In genomic region chr10:50594012-50594411, GRCh38 we compare ENCODE assay signal across 9 cellular contexts. TPM values are rescaled to one million over a fixed set of nuclear protein-coding genes. Genes with fewer than 3 reads are reported as not detected.
DNase-seq lines count a peak whose midpoint lies in the region; ATAC-seq and TF ChIP-seq lines count a peak whose summit lies in the region.
"Had no signal": no experiment of that assay in that cellular context is flagged by ENCODE, and none has a peak within 500 bp of the region (broad histone marks: within the 10 kb centered on the region; RNA-seq: fewer than 3 reads in every experiment).

No MANE protein-coding gene starts in this region.

- H4K20me1 ChIP-seq in mammary epithelial cell (ENCODE audit: insufficient read depth, low read length): no peaks in the 10 kb centered on the region

- TF ChIP-seq CTCF in mammary epithelial cell (conservative IDR thresholded peaks at IDR 0.05 in 1 of 2, IDR thresholded peaks at IDR 0.05 in 1 of 2; ENCODE audit: extremely low read depth in 1 of 2, insufficient read depth in 1 of 2, low read depth in 1 of 2, low read length in 2 of 2) (no peak), left lung (IDR thresholded peaks at IDR 0.05) (no peak), progenitor cell of endocrine pancreas (IDR thresholded peaks at IDR 0.05; ENCODE audit: unreplicated experiment) (no peak), BE2C (IDR thresholded peaks at IDR 0.05; ENCODE audit: low read depth, low read length) (no peak)

- 90% methylated on average over 2 of the region's 2 CpGs for WGBS in mammary epithelial cell (ENCODE audit: low coverage, missing lambda C conversion rate)

- no TSS peak for BruUV-seq in mammary epithelial cell (replicated peaks; lab: Mats Ljungman, UMichigan)

- peaks cover 3% of the 10 kb centered on the region for H3K4me1 ChIP-seq in mammary epithelial cell (ENCODE audit: insufficient read depth, low read length)
- H3K4me1 ChIP-seq in left lung: no peaks in the 10 kb centered on the region
- H3K4me1 ChIP-seq in BE2C: no peaks in the 10 kb centered on the region

- intact Hi-C loops in mammary epithelial cell (cut with micrococcal nuclease) (no loop called here), left lung (cut with DNase I) (no loop called here)

- H3K4me3 ChIP-seq in mammary epithelial cell (replicated peaks in 1 of 3; ENCODE audit: insufficient read depth in 1 of 3, low read depth in 2 of 3, low read length in 3 of 3) (no peak overlapping the region), left lung (no peak overlapping the region), BE2C (ENCODE audit: low read depth, low read length) (no peak overlapping the region)

- H3K27me3 Mint-ChIP-seq in progenitor cell of endocrine pancreas: no peaks in the 10 kb centered on the region

- no peaks in the 10 kb centered on the region for H3K36me3 ChIP-seq in mammary epithelial cell (ENCODE audit: insufficient read depth, low read length)
- peaks cover 0 to 6% of the 10 kb centered on the region in 2 donors for H3K36me3 ChIP-seq in left lung
- no peaks in the 10 kb centered on the region for H3K36me3 ChIP-seq in BE2C

- H3K27ac ChIP-seq in mammary epithelial cell (ENCODE audit: insufficient read depth, low read depth, low read length) (no peak overlapping the region), left lung (no peak overlapping the region)

- CTCF ChIA-PET in mammary epithelial cell (lab: Charles Lee; ENCODE audit: low non-redundant PET): no interaction called here

- H3K79me2 ChIP-seq in mammary epithelial cell (ENCODE audit: insufficient read depth, low read length): peaks cover 10% of the 10 kb centered on the region

- ATAC-seq in left lung: peak; percentile 48
- no peak for ATAC-seq in HG03159 (IDR thresholded peaks at IDR 0.05; ENCODE audit: unreplicated experiment)

- H3K9me3 ChIP-seq in mammary epithelial cell (replicated peaks; ENCODE audit: insufficient read depth, low read length) (no peaks in the 10 kb centered on the region), left lung (no peaks in the 10 kb centered on the region), BE2C (no peaks in the 10 kb centered on the region)

- peaks cover 4% of the 10 kb centered on the region for H3K4me1 Mint-ChIP-seq in progenitor cell of endocrine pancreas (ENCODE audit: low read depth)

- H3K27me3 ChIP-seq in mammary epithelial cell (ENCODE audit: insufficient read depth, low read length) (no peaks in the 10 kb centered on the region), left lung (no peaks in the 10 kb centered on the region), BE2C (no peaks in the 10 kb centered on the region)

- no peak overlapping the region for H3K4me2 ChIP-seq in mammary epithelial cell (ENCODE audit: insufficient read depth, low read depth, low read length)

- no peak overlapping the region for H2AFZ ChIP-seq in mammary epithelial cell (ENCODE audit: low read depth, low read length)

- in situ Hi-C loops in mammary epithelial cell (cut with MboI; ENCODE audit: low sequenced_read_pairs in 2 of 2): no loop called here

- no peaks in the 10 kb centered on the region for H3K9me3 Mint-ChIP-seq in progenitor cell of endocrine pancreas (ENCODE audit: low read depth)

- H3K27ac Mint-ChIP-seq in progenitor cell of endocrine pancreas: no peak overlapping the region

- no peak overlapping the region for H3K4me3 Mint-ChIP-seq in progenitor cell of endocrine pancreas (ENCODE audit: low read depth)

- dilution Hi-C loops in mammary epithelial cell (cut with HindIII; ENCODE audit: low sequenced_read_pairs): no loop called here

- peak; percentile 86 for DNase-seq in EH (ENCODE audit: low read depth)
- peak; percentile 18 for DNase-seq in NCI-H2029 treated with DMSO at 0.1 percent for 48 hours (lab: John Stamatoyannopoulos, UW)
- peak; percentile 32 for DNase-seq in mammary epithelial cell
- no peak for DNase-seq in left lung
- DNase-seq in stimulated activated CD4-positive, alpha-beta T cell treated with anti-CD3 and anti-CD28 coated beads, Interleukin-4, amount 100 ng/mL, for 24 hours: no peak
- no peak for DNase-seq in progenitor cell of endocrine pancreas (ENCODE audit: low spot score, unreplicated experiment)
- DNase-seq in BE2C: no peak
- DNase-seq: retina had no signal

- no peak overlapping the region for H3K9ac ChIP-seq in mammary epithelial cell (ENCODE audit: insufficient read depth, low read length)

- H3K36me3 Mint-ChIP-seq in progenitor cell of endocrine pancreas (ENCODE audit: insufficient read depth): peaks cover 2% of the 10 kb centered on the region

RNA-seq across cellular contexts. Expression of gene SGMS1, which starts 29.7 kb away (rescaled TPM):
- total RNA-seq in mammary epithelial cell (10 to 100 TPM; 24.9 to 37.3 TPM), left lung (10 to 100 TPM; 47.0 to 54.0 TPM), progenitor cell of endocrine pancreas (25.0 and 28.5 TPM in 2 replicates)
- 12.6 TPM for polyA plus RNA-seq in mammary epithelial cell
- polyA minus RNA-seq in mammary epithelial cell: 16.0 TPM
- 5.3 TPM for polyA plus RNA-seq in BE2C (2012; ENCODE audit: insufficient read depth, insufficient read length, low read depth)

Comparison
In these comparisons a context has a peak if more than half of its experiments do, and no peak if none do; other contexts are left out.
1. DNase-seq: peak in EH (single experiment), NCI-H2029 treated with DMSO at 0.1 percent for 48 hours (single experiment) and mammary epithelial cell (single experiment); none in left lung (0 of 2), stimulated activated CD4-positive, alpha-beta T cell treated with anti-CD3 and anti-CD28 coated beads, Interleukin-4, amount 100 ng/mL, for 24 hours (single experiment), progenitor cell of endocrine pancreas (single experiment) and BE2C (single experiment).